8 cellular contexts compared by ENCODE assay signal in genomic region chr16:21656795-21657768, GRCh38. TPM values are rescaled to one million over a fixed set of nuclear protein-coding genes. Genes with fewer than 3 reads are reported as not detected.
DNase-seq lines count a peak whose midpoint lies in the region; ATAC-seq and TF ChIP-seq lines count a peak whose summit lies in the region.

No MANE protein-coding gene starts in this region.

- H3K4me3 Mint-ChIP-seq in endothelial cell (ENCODE audit: unreplicated experiment) (no peak overlapping the region), nephron progenitor cell (no peak overlapping the region)

- H3K9me3 Mint-ChIP-seq in endothelial cell (ENCODE audit: unreplicated experiment), result no peaks in the 10 kb centered on the region
- H3K9me3 Mint-ChIP-seq in nephron progenitor cell, result no peaks in the 10 kb centered on the region

- peaks cover 4% of the 10 kb centered on the region for H3K36me3 Mint-ChIP-seq in endothelial cell (ENCODE audit: low read depth, unreplicated experiment)
- H3K36me3 Mint-ChIP-seq in nephron progenitor cell (ENCODE audit: low read depth), result peaks cover 42% of the 10 kb centered on the region

- H3K4me1 Mint-ChIP-seq in endothelial cell (ENCODE audit: unreplicated experiment) (no peaks in the 10 kb centered on the region), nephron progenitor cell (peaks cover 5% of the 10 kb centered on the region)

- no peaks in the 10 kb centered on the region for H3K79me2 ChIP-seq in MM.1S (ENCODE audit: low read length)

- H3K4me1 ChIP-seq in MM.1S (ENCODE audit: low read length), result peaks cover 24% of the 10 kb centered on the region

- peak overlapping the region; percentile 51 for H3K4me2 ChIP-seq in MM.1S (ENCODE audit: low read depth, low read length)

- H3K27ac Mint-ChIP-seq in endothelial cell (ENCODE audit: unreplicated experiment) (no peak overlapping the region), nephron progenitor cell (peak overlapping the region; percentile 52)

- peak; percentile 72 for TF ChIP-seq CTCF in GM06990 (IDR thresholded peaks at IDR 0.05; ENCODE audit: insufficient read depth, low read length, poor library complexity, severe bottlenecking)
- peak; percentile 86 for TF ChIP-seq CTCF in MM.1S (IDR thresholded peaks at IDR 0.05; ENCODE audit: low read length)
- TF ChIP-seq CTCF in endothelial cell (IDR thresholded peaks at IDR 0.05; ENCODE audit: unreplicated experiment), result peak; percentile 86
- peak; percentile 85 for TF ChIP-seq CTCF in nephron progenitor cell (IDR thresholded peaks at IDR 0.05)

- ATAC-seq in HG03439 (IDR thresholded peaks at IDR 0.05; ENCODE audit: unreplicated experiment), result no peak

- H3K9ac ChIP-seq in MM.1S (ENCODE audit: low read length), result no peak overlapping the region

- H3F3A ChIP-seq in MM.1S (ENCODE audit: insufficient read depth, low read length), result peaks cover 20% of the 10 kb centered on the region

- no peak overlapping the region for H2AFZ ChIP-seq in MM.1S (ENCODE audit: low read length)

- H3K27ac ChIP-seq in MM.1S (ENCODE audit: low read length), result peak overlapping the region; percentile 33; the same call in 1 of the 2 replicates

- H3K27me3 ChIP-seq in GM06990 (replicated peaks; ENCODE audit: control insufficient read depth, insufficient read depth, low read length) (no peaks in the 10 kb centered on the region; the same call in 1 of the 2 replicates), MM.1S (replicated peaks; ENCODE audit: insufficient read depth, low read length) (no peaks in the 10 kb centered on the region)

- H3K36me3 ChIP-seq in GM06990 (ENCODE audit: control insufficient read depth, insufficient read depth, low read length), result no peaks in the 10 kb centered on the region
- no peaks in the 10 kb centered on the region for H3K36me3 ChIP-seq in MM.1S (replicated peaks; ENCODE audit: insufficient read depth, low read length)

- no peaks in the 10 kb centered on the region for H4K20me1 ChIP-seq in MM.1S (ENCODE audit: insufficient read depth, low read length)

- no peaks in the 10 kb centered on the region for H3K9me3 ChIP-seq in MM.1S (replicated peaks; ENCODE audit: insufficient read depth, low read length)

- no peaks in the 10 kb centered on the region for H3K9me2 ChIP-seq in MM.1S (replicated peaks; ENCODE audit: insufficient read depth, low read length)

- peak; percentile 85 for DNase-seq in Ammon's horn (ENCODE audit: low spot score)
- peak; percentile 48 for DNase-seq in GM06990 (ENCODE audit: extremely low read depth, insufficient read length)
- peak; percentile 71 for DNase-seq in MM.1S
- peak; percentile 11 for DNase-seq in T-helper 22 cell (ENCODE audit: low read depth)
- peak; percentile 38 for DNase-seq in endothelial cell (ENCODE audit: low spot score)
- DNase-seq in nephron progenitor cell, result peak; percentile 36
- no peak for DNase-seq in ureter (ENCODE audit: low spot score)

- no peaks in the 10 kb centered on the region for H3K27me3 Mint-ChIP-seq in endothelial cell (ENCODE audit: unreplicated experiment)
- H3K27me3 Mint-ChIP-seq in nephron progenitor cell (ENCODE audit: low read depth, poor library complexity), result peaks cover 4% of the 10 kb centered on the region

- H3K4me3 ChIP-seq in GM06990 (replicated peaks; ENCODE audit: low read depth, low read length) (no peak overlapping the region), MM.1S (ENCODE audit: low read length) (0 out of 2 replicates have a peak overlapping the region, but pooled peaks have one; percentile 5)

RNA-seq across cellular contexts. Expression of gene IGSF6, which starts 4.7 kb away (rescaled TPM):
- total RNA-seq in endothelial cell (ENCODE audit: unreplicated experiment) (not detected), ureter (5.2 TPM)

RNA-seq across cellular contexts. Expression of gene OTOA, which starts 6.7 kb away (rescaled TPM):
- total RNA-seq in endothelial cell (ENCODE audit: unreplicated experiment) (not detected), ureter (0.70 TPM)

RNA-seq across cellular contexts. Expression of gene METTL9, which starts 57.7 kb away (rescaled TPM):
- total RNA-seq in endothelial cell (ENCODE audit: unreplicated experiment) (221 TPM), ureter (80.3 TPM)
